ENCODE assay signal across 9 cellular contexts in genomic region chr1:54798769-54799641, GRCh38. TPM values are rescaled to one million over a fixed set of nuclear protein-coding genes. Genes with fewer than 3 reads are reported as not detected.
A peak's percentile ranks its signal among the peaks of the same experiment; 100 is the strongest.
DNase-seq lines count a peak whose midpoint lies in the region; ATAC-seq and TF ChIP-seq lines count a peak whose summit lies in the region.
"Had no signal": no experiment of that assay in that cellular context is flagged by ENCODE, and none has a peak within 500 bp of the region (broad histone marks: within the 10 kb centered on the region; RNA-seq: fewer than 3 reads in every experiment).

No MANE protein-coding gene starts in this region.

- H3K23ac ChIP-seq in H9 (ENCODE audit: insufficient read length, low read depth, low read length): no peak overlapping the region

- H4K91ac ChIP-seq in H9 (ENCODE audit: insufficient read length, low read depth, low read length): no peak overlapping the region

- DNase-seq in CD1c-positive myeloid dendritic cell (ENCODE audit: extremely low spot score) (peak; percentile 31), Peyer's patch (peak in 2 of 3 donors; percentile 82 to 86), fibroblast of the aortic adventitia (ENCODE audit: low read depth) (peak; percentile 43), upper lobe of right lung (peak; percentile 72), anterior cingulate cortex (lab: John Stamatoyannopoulos, UW) (no peak), HAP-1 (ENCODE audit: low spot score in 2 of 2) (no peak), H9 (no peak)

- no peak overlapping the region for H3K18ac ChIP-seq in H9 (ENCODE audit: insufficient read length, low read depth, low read length)

- H2BK15ac ChIP-seq in H9 (ENCODE audit: low read depth, low read length): no peak overlapping the region

- no peak overlapping the region for H2BK5ac ChIP-seq in H9 (ENCODE audit: insufficient read length, low read length)

- in situ Hi-C loops in HAP-1 (cut with MboI; ENCODE audit: low sequenced_read_pairs): loop anchor here (10.0 kb wide), 1 partner anchor 284 kb away; no protein-coding TSS in a partner anchor

- no peak overlapping the region for H2BK12ac ChIP-seq in H9 (ENCODE audit: insufficient read length, low read depth, low read length)

- no peak overlapping the region for H3K14ac ChIP-seq in H9 (ENCODE audit: insufficient read depth, low read length)

- no peak overlapping the region for H3K4ac ChIP-seq in H9 (ENCODE audit: low read depth, low read length)

- no peak for TF ChIP-seq CTCF in Peyer's patch (IDR thresholded peaks at IDR 0.05)
- TF ChIP-seq CTCF in fibroblast of the aortic adventitia (IDR thresholded peaks at IDR 0.05; ENCODE audit: insufficient read depth, low read length): no peak
- TF ChIP-seq CTCF in upper lobe of right lung (IDR thresholded peaks at IDR 0.05): no peak
- TF ChIP-seq CTCF in H9 (conservative IDR thresholded peaks at IDR 0.05): no peak

- no peak overlapping the region for H3T11ph ChIP-seq in H9 (ENCODE audit: low read length)

- H3K4me1 ChIP-seq in Peyer's patch (peaks cover 5 to 44% (median 10%) of the 10 kb centered on the region in 4 donors), upper lobe of right lung (peaks cover 7% of the 10 kb centered on the region), HAP-1 (no peaks in the 10 kb centered on the region), H9 (ENCODE audit: insufficient read depth, low read length) (no peaks in the 10 kb centered on the region; the same call in 1 of the 2 replicates)

- peaks cover 28% of the 10 kb centered on the region for H3K27me3 Mint-ChIP-seq in H9 (ENCODE audit: low read depth)

- peak overlapping the region in 3 of 4 donors; percentile 82 to 93 (median 92) for H3K27ac ChIP-seq in Peyer's patch
- H3K27ac ChIP-seq in upper lobe of right lung: no peak overlapping the region
- no peak overlapping the region for H3K27ac ChIP-seq in H9 (ENCODE audit: insufficient read length, low read depth, low read length)
- H3K27ac ChIP-seq: ovary had no signal

- no peak overlapping the region for H2AK5ac ChIP-seq in H9 (ENCODE audit: insufficient read length, low read length)

- no peaks in the 10 kb centered on the region for H3K9me3 Mint-ChIP-seq in H9

- H2BK20ac ChIP-seq in H9 (ENCODE audit: low read depth, low read length, poor library complexity, severe bottlenecking): no peak overlapping the region

- no peaks in the 10 kb centered on the region for H3K79me1 ChIP-seq in H9 (ENCODE audit: insufficient read depth, low read depth, low read length, poor library complexity, severe bottlenecking)

- intact Hi-C loops in upper lobe of right lung (cut with DNase I): no loop called here

- H4K20me1 ChIP-seq in H9 (ENCODE audit: control insufficient read depth, insufficient read depth, insufficient read length): no peaks in the 10 kb centered on the region

- ATAC-seq in GM19455 (IDR thresholded peaks at IDR 0.05; ENCODE audit: unreplicated experiment) (peak; percentile 41), upper lobe of right lung (peak; percentile 49)

- no peak overlapping the region for H3K4me3 Mint-ChIP-seq in H9

- H3K23me2 ChIP-seq in H9 (ENCODE audit: insufficient read length, low read depth, low read length, poor library complexity, severe bottlenecking): no peaks in the 10 kb centered on the region

- H3K4me2 ChIP-seq in H9 (ENCODE audit: insufficient read depth, insufficient read length, low read length): no peak overlapping the region

- H3K36me3 ChIP-seq in Peyer's patch (no peaks in the 10 kb centered on the region), upper lobe of right lung (no peaks in the 10 kb centered on the region), HAP-1 (replicated peaks) (no peaks in the 10 kb centered on the region)
- H3K36me3 ChIP-seq: ovary had no signal

- TF ChIP-seq POLR2A in Peyer's patch (IDR thresholded peaks at IDR 0.05): peak in 1 of 2 donors; percentile 59

- no peak overlapping the region for H3K9ac ChIP-seq in H9 (ENCODE audit: extremely low read depth, insufficient read length, low read length)

- no peak overlapping the region for H3K56ac ChIP-seq in H9 (ENCODE audit: insufficient read length, low read depth, low read length)

- H3K9me3 ChIP-seq in Peyer's patch: no peaks in the 10 kb centered on the region
- H3K9me3 ChIP-seq in upper lobe of right lung: no peaks in the 10 kb centered on the region
- H3K9me3 ChIP-seq in HAP-1: no peaks in the 10 kb centered on the region
- H3K9me3 ChIP-seq in H9 (ENCODE audit: control insufficient read depth, low read depth, low read length): no peaks in the 10 kb centered on the region
- H3K9me3 ChIP-seq: ovary had no signal

- no peaks in the 10 kb centered on the region for H3K79me2 ChIP-seq in H9 (ENCODE audit: insufficient read depth, low read length)

- no peaks in the 10 kb centered on the region for H3K27me3 ChIP-seq in Peyer's patch
- H3K27me3 ChIP-seq in upper lobe of right lung: peaks cover 20% of the 10 kb centered on the region
- peaks cover 7% of the 10 kb centered on the region; the same call in 1 of the 2 replicates for H3K27me3 ChIP-seq in HAP-1 (ENCODE audit: low read depth)
- no peaks in the 10 kb centered on the region; the same call in 1 of the 2 replicates for H3K27me3 ChIP-seq in H9 (ENCODE audit: insufficient read depth, low read length)
- H3K27me3 ChIP-seq: ovary had no signal

- H3K4me3 ChIP-seq in Peyer's patch (peak overlapping the region in 2 of 4 donors; percentile 58 to 66), fibroblast of the aortic adventitia (ENCODE audit: low read depth, low read length) (no peak overlapping the region), upper lobe of right lung (peak overlapping the region; percentile 52), HAP-1 (no peak overlapping the region)
- H3K4me3 ChIP-seq: ovary had no signal

- no peak overlapping the region for H4K5ac ChIP-seq in H9 (ENCODE audit: insufficient read length, low read depth, low read length)

- no CpG with 5 or more reads among the region's 6 CpGs for WGBS in H9 (ENCODE audit: extremely low coverage, insufficient read length, low lambda C conversion rate)

- peaks cover 23 to 33% of the 10 kb centered on the region in 2 experiments for H3K4me1 Mint-ChIP-seq in H9

- H3K36me3 Mint-ChIP-seq in H9 (ENCODE audit: insufficient read depth in 1 of 3, low read depth in 3 of 3): no peaks in the 10 kb centered on the region

- no peak overlapping the region for H2BK120ac ChIP-seq in H9 (ENCODE audit: low read depth, low read length, poor library complexity, severe bottlenecking)

- H2AFZ ChIP-seq in H9 (ENCODE audit: low read length): no peak overlapping the region

- no peak overlapping the region for H3K27ac Mint-ChIP-seq in H9

- no peak overlapping the region for H4K8ac ChIP-seq in H9 (replicated peaks; ENCODE audit: insufficient read length, low read depth, low read length)

RNA-seq across cellular contexts. Expression of gene TTC22, which starts 2.1 kb away (rescaled TPM):
- total RNA-seq in Peyer's patch (100 to 1,000 TPM in 2 of 4 donors, 10 to 100 TPM in 2; 15.7 to 136 (median 102) TPM), fibroblast of the aortic adventitia (ENCODE audit: low replicate concordance) (under 0.01 TPM in 1 of 2 replicates, not detected in the other), upper lobe of right lung (7.1 TPM), H9 (2021) (0.55 and 0.59 TPM in 2 replicates)

RNA-seq across cellular contexts. Expression of gene PARS2, which starts 34.7 kb away (rescaled TPM):
- total RNA-seq in Peyer's patch (10 to 100 TPM in 1 of 4 donors, 1 to 10 TPM in 3; 1.7 to 10.0 (median 5.8) TPM), fibroblast of the aortic adventitia (ENCODE audit: low replicate concordance) (3.8 and 4.1 TPM in 2 replicates), upper lobe of right lung (3.5 TPM), H9 (2021) (10.2 and 10.6 TPM in 2 replicates)

Comparison
In these comparisons a context has a peak if more than half of its experiments do, and no peak if none do; other contexts are left out.
1. DNase-seq: peak in CD1c-positive myeloid dendritic cell (single experiment), Peyer's patch (2 of 3), fibroblast of the aortic adventitia (single experiment) and upper lobe of right lung (single experiment); none in anterior cingulate cortex (0 of 58), HAP-1 (0 of 2) and H9 (single experiment).
2. H3K27ac ChIP-seq: peak in Peyer's patch (3 of 4); none in upper lobe of right lung (single experiment) and H9 (single experiment).